27 cellular contexts compared by ENCODE assay signal in the genomic region with DNA sequence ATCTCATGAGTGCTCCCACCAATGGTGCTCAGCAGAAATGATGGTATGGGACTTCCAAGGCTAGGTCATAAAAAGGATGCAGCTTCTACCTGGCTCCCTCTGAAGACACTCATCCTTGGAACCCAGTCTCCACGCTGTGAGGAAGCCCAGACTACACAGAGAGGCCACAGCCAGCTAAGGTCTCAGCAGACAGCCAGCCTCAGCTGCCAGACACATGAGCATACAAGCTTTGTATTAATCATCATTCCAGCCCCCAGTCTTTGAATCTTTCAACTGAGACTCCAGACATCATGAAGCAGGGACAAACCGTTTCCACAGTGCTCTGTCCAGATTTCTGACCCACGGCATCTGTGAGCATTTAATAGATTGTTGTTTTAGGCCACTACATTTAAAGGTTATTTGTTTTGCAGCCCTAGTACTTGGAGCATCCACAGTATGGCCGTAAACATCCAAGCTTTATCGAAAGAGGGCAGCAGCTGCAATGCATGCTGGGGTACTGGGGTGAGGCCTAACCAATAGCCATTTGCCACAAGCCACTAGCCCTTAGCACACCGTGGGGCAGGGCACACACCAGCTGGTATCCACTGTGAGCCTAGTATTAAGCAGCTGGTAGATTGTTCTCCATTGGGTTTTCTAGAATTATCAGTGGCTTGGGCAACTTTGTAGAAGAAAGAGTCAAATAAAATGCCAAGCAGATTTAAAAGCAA.
"Had no signal": no experiment of that assay in that cellular context is flagged by ENCODE, and none has a peak within 500 bp of the region (broad histone marks: within the 10 kb centered on the region; RNA-seq: fewer than 3 reads in every experiment).

No MANE protein-coding gene starts in this region.

- H3K27me3 Mint-ChIP-seq: activated naive CD4-positive, alpha-beta T cell treated with anti-CD3 and anti-CD28 coated beads, Interleukin-2, amount 50 U/mL, for 24 hours; activated naive CD8-positive, alpha-beta T cell treated with anti-CD3 and anti-CD28 coated beads, Interleukin-2, amount 50 U/mL, for 24 hours had no signal

- H3K4me3 Mint-ChIP-seq: activated B cell treated with CpG ODN at 0.5 μM for 24 hours; activated CD8-positive, alpha-beta memory T cell treated with anti-CD3 and anti-CD28 coated beads, Interleukin-2, amount 10 ng/mL, durations not matched to agents 7 days and 5 days; activated CD8-positive, alpha-beta T cell treated with anti-CD3 and anti-CD28 coated beads, Interleukin-2, amount 10 ng/mL, durations not matched to agents 7 days and 5 days; activated naive CD4-positive, alpha-beta T cell treated with anti-CD3 and anti-CD28 coated beads, Interleukin-2, amount 50 U/mL, for 24 hours; activated naive CD8-positive, alpha-beta T cell treated with anti-CD3 and anti-CD28 coated beads, Interleukin-2, amount 50 U/mL, for 24 hours; naive B cell; stimulated activated naive B cell treated with anti-CD40 and anti-IgM and Interleukin-4, amounts not matched to agents 10 μg/mL and 1 μg/mL and 100 μg/mL, for 72 hours; T-helper 2 cell treated with Interferon-gamma antibody and Interleukin-4, amounts not matched to agents 5 μg/mL and 100 μg/mL, for 36 hours had no signal

- H3K9me3 Mint-ChIP-seq: activated B cell treated with CpG ODN at 0.5 μM for 24 hours; activated naive CD4-positive, alpha-beta T cell treated with anti-CD3 and anti-CD28 coated beads, Interleukin-2, amount 50 U/mL, for 24 hours; activated naive CD8-positive, alpha-beta T cell treated with anti-CD3 and anti-CD28 coated beads, Interleukin-2, amount 50 U/mL, for 24 hours; activated T-helper 2 cell treated with anti-CD3 and anti-CD28 coated beads, Interferon-gamma antibody, Interleukin-2, Interleukin-4, amounts not matched to agents 10 μg/mL and 5 μg/mL and 100 μg/mL, durations not matched to agents 14 hours and 24 hours and 36 hours; stimulated activated naive B cell treated with anti-CD40 and anti-IgM and Interleukin-4, amounts not matched to agents 10 μg/mL and 1 μg/mL and 100 μg/mL, for 72 hours; T-helper 2 cell treated with Interferon-gamma antibody and Interleukin-4, amounts not matched to agents 5 μg/mL and 100 μg/mL, for 36 hours had no signal

- H3K4me3 ChIP-seq: colonic mucosa, esophagus squamous epithelium, gastrocnemius medialis, left ventricle myocardium inferior, lung, ovary, stomach, thyroid gland, upper lobe of right lung had no signal

- H3K27ac Mint-ChIP-seq: activated B cell treated with CpG ODN at 0.5 μM for 24 hours; activated CD8-positive, alpha-beta memory T cell treated with anti-CD3 and anti-CD28 coated beads, Interleukin-2, amount 10 ng/mL, durations not matched to agents 7 days and 5 days; activated CD8-positive, alpha-beta T cell treated with anti-CD3 and anti-CD28 coated beads, Interleukin-2, amount 10 ng/mL, durations not matched to agents 7 days and 5 days; activated naive CD4-positive, alpha-beta T cell treated with anti-CD3 and anti-CD28 coated beads, Interleukin-2, amount 50 U/mL, for 24 hours; activated naive CD8-positive, alpha-beta T cell treated with anti-CD3 and anti-CD28 coated beads, Interleukin-2, amount 50 U/mL, for 24 hours; activated T-helper 2 cell treated with anti-CD3 and anti-CD28 coated beads, Interferon-gamma antibody, Interleukin-2, Interleukin-4, amounts not matched to agents 10 μg/mL and 5 μg/mL and 100 μg/mL, durations not matched to agents 14 hours and 24 hours and 36 hours; naive B cell; progenitor cell of endocrine pancreas; stimulated activated naive B cell treated with anti-CD40 and anti-IgM and Interleukin-4, amounts not matched to agents 10 μg/mL and 1 μg/mL and 100 μg/mL, for 72 hours; T-helper 2 cell treated with Interferon-gamma antibody and Interleukin-4, amounts not matched to agents 5 μg/mL and 100 μg/mL, for 36 hours had no signal

- DNase-seq: activated B cell treated with CpG ODN at 0.5 μM for 24 hours; activated CD8-positive, alpha-beta memory T cell treated with anti-CD3 and anti-CD28 coated beads, Interleukin-2, amount 10 ng/mL, durations not matched to agents 7 days and 5 days; activated CD8-positive, alpha-beta T cell treated with anti-CD3 and anti-CD28 coated beads, Interleukin-2, amount 10 ng/mL, durations not matched to agents 7 days and 5 days; activated naive CD8-positive, alpha-beta T cell treated with anti-CD3 and anti-CD28 coated beads, Interleukin-2, amount 50 U/mL, for 24 hours; activated T-cell treated with anti-CD3 and anti-CD28 coated beads, Interleukin-2, amount 50 U/mL, for 48 hours; amygdala; colonic mucosa; effector CD8-positive, alpha-beta T cell; esophagus squamous epithelium; gastrocnemius medialis; glutamatergic neuron; left ventricle myocardium inferior; mesendoderm; naive B cell; ovary; small intestine; stimulated activated CD4-positive, alpha-beta T cell treated with anti-CD3 and anti-CD28 coated beads, Interleukin-1b, Interleukin-23, amount 100 ng/mL, for 48 hours; stimulated activated naive B cell treated with anti-CD40 and anti-IgM and Interleukin-4, amounts not matched to agents 10 μg/mL and 1 μg/mL and 100 μg/mL, for 72 hours; stomach; T-helper 1 cell; thyroid gland; upper lobe of right lung had no signal

- H3K36me3 Mint-ChIP-seq: activated CD8-positive, alpha-beta memory T cell treated with anti-CD3 and anti-CD28 coated beads, Interleukin-2, amount 10 ng/mL, durations not matched to agents 7 days and 5 days; activated naive CD4-positive, alpha-beta T cell treated with anti-CD3 and anti-CD28 coated beads, Interleukin-2, amount 50 U/mL, for 24 hours; naive B cell had no signal

- H3K4me1 Mint-ChIP-seq: activated B cell treated with CpG ODN at 0.5 μM for 24 hours; activated CD8-positive, alpha-beta memory T cell treated with anti-CD3 and anti-CD28 coated beads, Interleukin-2, amount 10 ng/mL, durations not matched to agents 7 days and 5 days; activated naive CD4-positive, alpha-beta T cell treated with anti-CD3 and anti-CD28 coated beads, Interleukin-2, amount 50 U/mL, for 24 hours had no signal
